In genomic region chr9:79489241-79490000, GRCh38 we compare ENCODE assay signal across 12 cellular contexts.
DNase-seq lines count a peak whose midpoint lies in the region; ATAC-seq, FAIRE-seq and TF ChIP-seq lines count a peak whose summit lies in the region.
"Had no signal": no experiment of that assay in that cellular context is flagged by ENCODE, and none has a peak within 500 bp of the region (broad histone marks: within the 10 kb centered on the region; RNA-seq: fewer than 3 reads in every experiment).

No MANE protein-coding gene starts in this region.

- peaks cover 24% of the 10 kb centered on the region for H3K9me3 ChIP-seq in A549

- H3K4me1 ChIP-seq in A549 = peaks cover 16% of the 10 kb centered on the region

- H3K27me3 Mint-ChIP-seq in activated CD8-positive, alpha-beta T cell treated with anti-CD3 and anti-CD28 coated beads, Interleukin-2, amount 10 ng/mL, durations not matched to agents 7 days and 5 days (ENCODE audit: low read depth) = no peaks in the 10 kb centered on the region
- H3K27me3 Mint-ChIP-seq: CD4-positive, CD25-positive, alpha-beta regulatory T cell; stimulated activated naive B cell treated with anti-CD40 and anti-IgM and Interleukin-4, amounts not matched to agents 10 μg/mL and 1 μg/mL and 100 μg/mL, for 72 hours had no signal

- H3K4me3 Mint-ChIP-seq in activated CD8-positive, alpha-beta T cell treated with anti-CD3 and anti-CD28 coated beads, Interleukin-2, amount 10 ng/mL, durations not matched to agents 7 days and 5 days = no peak overlapping the region
- H3K4me3 Mint-ChIP-seq: CD4-positive, CD25-positive, alpha-beta regulatory T cell; stimulated activated naive B cell treated with anti-CD40 and anti-IgM and Interleukin-4, amounts not matched to agents 10 μg/mL and 1 μg/mL and 100 μg/mL, for 72 hours had no signal

- CTCF ChIA-PET in A549 (lab: Yijun Ruan, JAX) = interaction anchor here (0.9 kb wide), 1 partner anchor 11 kb away, joined by 3 read pairs; no protein-coding TSS in a partner anchor
- CTCF ChIA-PET in activated CD8-positive, alpha-beta T cell treated with anti-CD3 and anti-CD28 coated beads, Interleukin-2, amount 10 ng/mL, durations not matched to agents 7 days and 5 days (lab: Charles Lee) = no interaction called here

- no peaks in the 10 kb centered on the region for H3K36me3 Mint-ChIP-seq in activated CD8-positive, alpha-beta T cell treated with anti-CD3 and anti-CD28 coated beads, Interleukin-2, amount 10 ng/mL, durations not matched to agents 7 days and 5 days (ENCODE audit: low read depth)
- H3K36me3 Mint-ChIP-seq: CD4-positive, CD25-positive, alpha-beta regulatory T cell had no signal

- peak overlapping the region; percentile 64 for H3K4me2 ChIP-seq in A549

- no peak for TF ChIP-seq CTCF in A549 (IDR thresholded peaks at IDR 0.05)

- DNase-seq in A549 (ENCODE audit: low read depth in 1 of 2, low spot score in 1 of 2) = peak; percentile 12 to 81
- DNase-seq in M059J (ENCODE audit: low read depth) = peak; percentile 99
- peak in 54 of 61 donors; percentile 3 to 83 (median 52) for DNase-seq in caudate nucleus (lab: John Stamatoyannopoulos, UW)
- DNase-seq in medulla oblongata (ENCODE audit: extremely low spot score) = peak; percentile 88
- DNase-seq in activated CD8-positive, alpha-beta T cell treated with anti-CD3 and anti-CD28 coated beads, Interleukin-2, amount 10 ng/mL, durations not matched to agents 7 days and 5 days = no peak
- no peak for DNase-seq in T-helper 2 cell
- DNase-seq: activated effector memory CD4-positive, alpha-beta T cell treated with anti-CD3 and anti-CD28 coated beads, Interleukin-2, amount 50 U/mL, for 16 hours; CD4-positive, CD25-positive, alpha-beta regulatory T cell; NCI-H524; stimulated activated naive B cell treated with anti-CD40 and anti-IgM and Interleukin-4, amounts not matched to agents 10 μg/mL and 1 μg/mL and 100 μg/mL, for 72 hours had no signal

- no peaks in the 10 kb centered on the region for H3K4me1 Mint-ChIP-seq in activated CD8-positive, alpha-beta T cell treated with anti-CD3 and anti-CD28 coated beads, Interleukin-2, amount 10 ng/mL, durations not matched to agents 7 days and 5 days (ENCODE audit: low read depth)
- H3K4me1 Mint-ChIP-seq: CD4-positive, CD25-positive, alpha-beta regulatory T cell; stimulated activated naive B cell treated with anti-CD40 and anti-IgM and Interleukin-4, amounts not matched to agents 10 μg/mL and 1 μg/mL and 100 μg/mL, for 72 hours had no signal

- peak; percentile 88 for FAIRE-seq in A549 (lab: Jason Lieb, UNC)

- ATAC-seq in A549 (peak; percentile 94 to 97), HG03175 (IDR thresholded peaks at IDR 0.05; ENCODE audit: unreplicated experiment) (no peak), GM21381 (IDR thresholded peaks at IDR 0.05; ENCODE audit: unreplicated experiment) (no peak)
- ATAC-seq in activated CD8-positive, alpha-beta T cell treated with anti-CD3 and anti-CD28 coated beads, Interleukin-2, amount 10 ng/mL, durations not matched to agents 7 days and 5 days = no peak
- ATAC-seq: stimulated activated naive B cell treated with anti-CD40 and anti-IgM and Interleukin-4, amounts not matched to agents 10 μg/mL and 1 μg/mL and 100 μg/mL, for 72 hours had no signal

- H3K27ac Mint-ChIP-seq in activated CD8-positive, alpha-beta T cell treated with anti-CD3 and anti-CD28 coated beads, Interleukin-2, amount 10 ng/mL, durations not matched to agents 7 days and 5 days = no peak overlapping the region
- H3K27ac Mint-ChIP-seq: CD4-positive, CD25-positive, alpha-beta regulatory T cell; stimulated activated naive B cell treated with anti-CD40 and anti-IgM and Interleukin-4, amounts not matched to agents 10 μg/mL and 1 μg/mL and 100 μg/mL, for 72 hours had no signal

- H3K9me3 Mint-ChIP-seq in activated CD8-positive, alpha-beta T cell treated with anti-CD3 and anti-CD28 coated beads, Interleukin-2, amount 10 ng/mL, durations not matched to agents 7 days and 5 days (ENCODE audit: insufficient read depth) = peaks cover 10% of the 10 kb centered on the region

- POLR2A ChIA-PET in A549 (lab: Yijun Ruan, JAX) = interaction anchor here (0.5 to 1.4 kb wide), 2 partner anchors 72 to 82 kb away, joined by 5 to 6 read pairs; partner anchors contain the start of gene TLE4
- POLR2A ChIA-PET in activated CD8-positive, alpha-beta T cell treated with anti-CD3 and anti-CD28 coated beads, Interleukin-2, amount 10 ng/mL, durations not matched to agents 7 days and 5 days (lab: Charles Lee) = no interaction called here

- TF ChIP-seq RAD21 in A549 (conservative IDR thresholded peaks at IDR 0.05 in 1 of 2, IDR thresholded peaks at IDR 0.05 in 1 of 2) = no peak; a peak in 3 of 5 replicates

- no peak for TF ChIP-seq POLR2A in A549 (IDR thresholded peaks at IDR 0.05; ENCODE audit: low read length)

- H3K27ac ChIP-seq in A549 = peak overlapping the region; percentile 58 to 59; a peak in 5 of 6 replicates
- H3K27ac ChIP-seq in caudate nucleus (ENCODE audit: low read depth, low read length) = peak overlapping the region; percentile 27

- TF ChIP-seq EP300 in A549 (IDR thresholded peaks at IDR 0.05) = peak; percentile 54 to 58; a peak in 2 of 5 replicates

- H3K4me3 ChIP-seq in A549 = no peak overlapping the region; the same call in 2 of the 3 replicates

- 25% methylated on average over 7 of the region's 7 CpGs for WGBS in A549 (ENCODE audit: missing lambda C conversion rate)

TF ChIP-seq in A549, 52 proteins besides CTCF, POLR2A, EP300 and RAD21:
- no peak for TF ChIP-seq HOXA7 (CRISPR knock-in tag; IDR thresholded peaks at IDR 0.05)
- peak in 1 of 2 experiments; percentile 52; a peak in 2 of 4 replicates for TF ChIP-seq CEBPB (IDR thresholded peaks at IDR 0.05)
- peak; percentile 91 for TF ChIP-seq JUNB (IDR thresholded peaks at IDR 0.05)
- TF ChIP-seq USF2 (IDR thresholded peaks at IDR 0.05) = peak; percentile 26; the same call in 1 of the 2 replicates
- TF ChIP-seq GATA3 (IDR thresholded peaks at IDR 0.05; ENCODE audit: borderline replicate concordance) = peak; percentile 100
- TF ChIP-seq HDAC2 (IDR thresholded peaks at IDR 0.05) = no peak
- peak; percentile 93 for TF ChIP-seq ZFP36 (IDR thresholded peaks at IDR 0.05; ENCODE audit: borderline replicate concordance, partially characterized antibody)
- peak; percentile 89; the same call in 2 of the 3 replicates for TF ChIP-seq BCL3 (IDR thresholded peaks at IDR 0.05)
- TF ChIP-seq RFX5 (IDR thresholded peaks at IDR 0.05) = no peak
- TF ChIP-seq JUN (IDR thresholded peaks at IDR 0.05) = peak; percentile 84 to 97; a peak in 4 of 5 replicates
- peak; percentile 53; the same call in 1 of the 2 replicates for TF ChIP-seq FOSL2 (IDR thresholded peaks at IDR 0.05)
- TF ChIP-seq FOSL2 (CRISPR knock-in tag; IDR thresholded peaks at IDR 0.05) = peak; percentile 77
- TF ChIP-seq MAX (IDR thresholded peaks at IDR 0.05) = peak; percentile 60; the same call in 1 of the 2 replicates
TF ChIP-seq in A549: peak in this region for 9.

Comparison
In these comparisons a context has a peak if more than half of its experiments do, and no peak if none do; other contexts are left out.
1. ATAC-seq: peak in A549 (2 of 2); none in activated CD8-positive, alpha-beta T cell treated with anti-CD3 and anti-CD28 coated beads, Interleukin-2, amount 10 ng/mL, durations not matched to agents 7 days and 5 days (single experiment), HG03175 (single experiment) and GM21381 (single experiment).
2. DNase-seq: peak in A549 (2 of 2), M059J (single experiment), caudate nucleus (54 of 61) and medulla oblongata (single experiment); none in activated CD8-positive, alpha-beta T cell treated with anti-CD3 and anti-CD28 coated beads, Interleukin-2, amount 10 ng/mL, durations not matched to agents 7 days and 5 days (single experiment) and T-helper 2 cell (0 of 5).